In genomic region chr4:128635141-128635911, GRCh38 we compare ENCODE assay signal across 10 cellular contexts.
DNase-seq lines count a peak whose midpoint lies in the region; ATAC-seq and TF ChIP-seq lines count a peak whose summit lies in the region.
"Had no signal": no experiment of that assay in that cellular context is flagged by ENCODE, and none has a peak within 500 bp of the region (broad histone marks: within the 10 kb centered on the region; RNA-seq: fewer than 3 reads in every experiment).

No MANE protein-coding gene starts in this region.

- peak overlapping the region in 2 of 3 donors; percentile 20 to 31 for H3K4me3 ChIP-seq in liver (ENCODE audit: low read depth in 1 of 3, low read length in 3 of 3)
- peak overlapping the region in 1 of 4 donors; percentile 21 for H3K4me3 ChIP-seq in upper lobe of left lung
- H3K4me3 ChIP-seq: thoracic aorta had no signal

- TF ChIP-seq EP300 in upper lobe of left lung (IDR thresholded peaks at IDR 0.05): peak in 2 of 4 donors; percentile 34 to 81

- ATAC-seq in upper lobe of left lung (ENCODE audit: low FRiP score in 2 of 2) (peak; percentile 79 to 84), HG03095 (IDR thresholded peaks at IDR 0.05; ENCODE audit: unreplicated experiment) (no peak), GM19351 (IDR thresholded peaks at IDR 0.05; ENCODE audit: unreplicated experiment) (no peak)

- no peak for TF ChIP-seq POLR2A in upper lobe of left lung (IDR thresholded peaks at IDR 0.05)

- H3K9me3 ChIP-seq in liver (ENCODE audit: control insufficient read depth in 4 of 4, low read length in 3 of 4): no peaks in the 10 kb centered on the region
- H3K9me3 ChIP-seq in upper lobe of left lung: no peaks in the 10 kb centered on the region
- H3K9me3 ChIP-seq: thoracic aorta had no signal

- 35% methylated on average over 19 of the region's 19 CpGs for WGBS in liver
- 48 to 54% methylated on average over 19 of the region's 19 CpGs for WGBS in upper lobe of left lung, 2 donors

- H3K4me1 ChIP-seq in liver (ENCODE audit: control insufficient read depth in 4 of 4, insufficient read depth in 4 of 4, low read length in 3 of 4): peaks cover 0 to 5% (median 0%) of the 10 kb centered on the region in 4 donors
- H3K4me1 ChIP-seq in upper lobe of left lung: peaks cover 7 to 10% (median 8%) of the 10 kb centered on the region in 4 donors

- no peak overlapping the region for H3K9ac ChIP-seq in liver (ENCODE audit: low read depth in 1 of 2, low read length in 2 of 2)

- TF ChIP-seq CTCF in liver (IDR thresholded peaks at IDR 0.05; ENCODE audit: low read depth, low read length, missing input control): no peak
- no peak for TF ChIP-seq CTCF in upper lobe of left lung (IDR thresholded peaks at IDR 0.05)

- peak in 1 of 2 donors; percentile 39 for TF ChIP-seq RAD21 in liver (IDR thresholded peaks at IDR 0.05)

- H3K27ac ChIP-seq in liver (ENCODE audit: low read depth in 1 of 2, low read length in 2 of 2) (no peak overlapping the region), upper lobe of left lung (peak overlapping the region in 3 of 4 donors; percentile 31 to 65 (median 63))

- DNase-seq in NCI-H2107 treated with DMSO at 0.1 percent for 48 hours (lab: John Stamatoyannopoulos, UW; ENCODE audit: unreplicated experiment) (peak; percentile 76), NCI-H2107 (lab: John Stamatoyannopoulos, UW) (no peak), astrocyte of the hippocampus (ENCODE audit: low read depth, low spot score) (peak; percentile 96), upper lobe of left lung (peak; percentile 78 to 90), NCI-H82 (lab: John Stamatoyannopoulos, UW) (no peak)
- DNase-seq: ACHN had no signal

- no peaks in the 10 kb centered on the region for H3K36me3 ChIP-seq in liver (ENCODE audit: control insufficient read depth in 4 of 4, insufficient read depth in 3 of 4, low read depth in 1 of 4, low read length in 3 of 4)
- no peaks in the 10 kb centered on the region for H3K36me3 ChIP-seq in upper lobe of left lung
- H3K36me3 ChIP-seq: thoracic aorta had no signal

- no peaks in the 10 kb centered on the region for H3K27me3 ChIP-seq in liver (ENCODE audit: control insufficient read depth in 4 of 4, insufficient read depth in 4 of 4, low read length in 3 of 4)
- no peaks in the 10 kb centered on the region for H3K27me3 ChIP-seq in upper lobe of left lung

TF ChIP-seq in liver, 16 proteins besides CTCF, POLR2A, EP300 and RAD21:
- TF ChIP-seq FOXA1 (IDR thresholded peaks at IDR 0.05) (peak; percentile 53), EGR1 (IDR thresholded peaks at IDR 0.05; ENCODE audit: low read depth in 2 of 2) (peak; percentile 74 to 76), YY1 (IDR thresholded peaks at IDR 0.05) (peak; percentile 74), HNF4G (IDR thresholded peaks at IDR 0.05) (no peak), FOXA2 (IDR thresholded peaks at IDR 0.05) (peak; percentile 51), GABPA (IDR thresholded peaks at IDR 0.05 in 1 of 2, conservative IDR thresholded peaks at IDR 0.05 in 1 of 2) (no peak), TAF1 (conservative IDR thresholded peaks at IDR 0.05) (peak; percentile 3), ATF3 (IDR thresholded peaks at IDR 0.05) (no peak), HNF4A (conservative IDR thresholded peaks at IDR 0.05) (peak in 1 of 2 donors; percentile 32), NR2F2 (IDR thresholded peaks at IDR 0.05) (no peak), JUND (IDR thresholded peaks at IDR 0.05) (peak in 1 of 2 donors; percentile 19), ZBTB33 (IDR thresholded peaks at IDR 0.05) (no peak), SP1 (IDR thresholded peaks at IDR 0.05) (peak; percentile 52), MAX (IDR thresholded peaks at IDR 0.05) (peak; percentile 51), RXRA (IDR thresholded peaks at IDR 0.05) (peak; percentile 43 to 44), REST (IDR thresholded peaks at IDR 0.05) (peak; percentile 8)

Comparison
In these comparisons a context has a peak if more than half of its experiments do, and no peak if none do; other contexts are left out.
1. DNase-seq: peak in NCI-H2107 treated with DMSO at 0.1 percent for 48 hours (single experiment), astrocyte of the hippocampus (single experiment) and upper lobe of left lung (2 of 2); none in NCI-H2107 (single experiment) and NCI-H82 (single experiment).
2. H3K27ac ChIP-seq: peak in upper lobe of left lung (3 of 4); none in liver (0 of 2).
3. ATAC-seq: peak in upper lobe of left lung (2 of 2); none in HG03095 (single experiment) and GM19351 (single experiment).